ENCODE assay signal across 23 cellular contexts in the genomic region with DNA sequence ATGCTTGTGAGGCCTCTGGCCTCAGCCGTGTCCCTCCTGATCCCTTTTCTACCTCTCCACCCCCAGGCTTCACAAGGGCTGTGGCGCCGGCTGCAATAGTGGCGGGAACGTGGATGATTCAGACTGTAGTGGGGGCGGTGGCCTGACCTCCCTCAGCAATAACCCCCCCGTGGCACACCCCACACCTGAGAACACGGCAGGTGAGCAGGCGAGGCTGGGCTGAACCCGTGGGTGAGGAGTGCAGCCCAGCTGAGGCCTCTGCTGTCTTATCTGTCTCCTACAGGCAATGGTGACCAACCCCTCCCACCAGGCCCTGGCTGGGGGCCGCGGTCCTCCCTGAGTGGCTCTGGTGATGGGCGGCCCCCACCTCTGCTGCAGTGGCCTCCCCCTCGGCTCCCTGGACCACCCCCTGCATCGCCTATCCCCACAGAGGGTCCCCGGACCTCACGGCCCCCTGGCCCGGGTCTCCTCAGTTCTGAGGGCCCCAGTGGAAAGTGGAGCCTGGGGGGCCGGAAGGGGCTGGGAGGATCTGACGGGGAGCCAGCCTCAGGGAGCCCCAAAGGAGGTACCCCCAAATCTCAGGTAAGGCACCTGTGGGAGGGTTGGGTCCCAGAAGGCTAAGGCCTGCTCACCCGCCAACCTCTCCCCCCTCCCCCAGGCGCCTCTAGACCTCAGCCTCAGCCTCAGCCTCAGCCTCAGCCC. TPM values are rescaled to one million over a fixed set of nuclear protein-coding genes. Genes with fewer than 3 reads are reported as not detected.
A peak's percentile ranks its signal among the peaks of the same experiment; 100 is the strongest.
DNase-seq lines count a peak whose midpoint lies in the region; ATAC-seq, FAIRE-seq and TF ChIP-seq lines count a peak whose summit lies in the region.
"Had no signal": no experiment of that assay in that cellular context is flagged by ENCODE, and none has a peak within 500 bp of the region (broad histone marks: within the 10 kb centered on the region; RNA-seq: fewer than 3 reads in every experiment).

No MANE protein-coding gene starts in this region.

- peaks cover 20% of the 10 kb centered on the region for H3K79me2 ChIP-seq in K562 (ENCODE audit: control insufficient read depth, insufficient read depth, low read length)

- H3K9me3 ChIP-seq in K562 (replicated peaks; ENCODE audit: control insufficient read depth, insufficient read depth, low read depth, low read length) (no peaks in the 10 kb centered on the region), neutrophil (no peaks in the 10 kb centered on the region)
- H3K9me3 ChIP-seq: MG63 had no signal

- H3K36me3 Mint-ChIP-seq in activated T-cell treated with anti-CD3 and anti-CD28 coated beads, Interleukin-2, amount 50 U/mL, for 24 hours (ENCODE audit: low read depth): peaks cover 87% of the 10 kb centered on the region

- no peak for TF ChIP-seq CTCF in K562 (IDR thresholded peaks at IDR 0.05 in 2 of 3, conservative IDR thresholded peaks at IDR 0.05 in 1 of 3; ENCODE audit: insufficient read depth in 2 of 3, low read depth in 1 of 3, low read length in 3 of 3)
- no peak for TF ChIP-seq CTCF in neutrophil (IDR thresholded peaks at IDR 0.05)

- peak overlapping the region; percentile 89 for H3K27ac Mint-ChIP-seq in activated T-cell treated with anti-CD3 and anti-CD28 coated beads, Interleukin-2, amount 50 U/mL, for 24 hours

- peaks cover 3% of the 10 kb centered on the region for H3K9me1 ChIP-seq in K562 (ENCODE audit: control insufficient read depth, insufficient read depth, low read length)

- WGBS in K562 (ENCODE audit: insufficient coverage, low coverage, missing lambda C conversion rate): 24% methylated on average over 14 of the region's 22 CpGs

- no peaks in the 10 kb centered on the region for H3K27me3 Mint-ChIP-seq in activated T-cell treated with anti-CD3 and anti-CD28 coated beads, Interleukin-2, amount 50 U/mL, for 24 hours

- H3K9ac ChIP-seq in K562 (ENCODE audit: insufficient read depth in 1 of 2, low read depth in 2 of 2, low read length in 2 of 2): peak overlapping the region; percentile 3 to 72; a peak in 3 of 4 replicates

- H3K36me3 ChIP-seq in K562 (ENCODE audit: control insufficient read depth, insufficient read depth, low read length) (peaks cover 67% of the 10 kb centered on the region; the same call in 2 of the 3 replicates), neutrophil (peaks cover 58% of the 10 kb centered on the region)

- no TSS peak for BruUV-seq in K562 (replicated peaks; lab: Mats Ljungman, UMichigan)

- H3K27ac ChIP-seq in K562 (ENCODE audit: extremely low read depth, low read depth, low read length): peak overlapping the region; percentile 93
- H3K27ac ChIP-seq in neutrophil: peak overlapping the region; percentile 100

- no peak overlapping the region for H3K4me3 ChIP-seq in K562
- no peak overlapping the region for H3K4me3 ChIP-seq in neutrophil (ENCODE audit: low read depth in 1 of 2, low read length in 1 of 2)
- H3K4me3 ChIP-seq: GM12878, GM23338, MG63 had no signal

- no peak overlapping the region for H3K4me3 Mint-ChIP-seq in activated T-cell treated with anti-CD3 and anti-CD28 coated beads, Interleukin-2, amount 50 U/mL, for 24 hours

- H3K4me1 Mint-ChIP-seq in activated T-cell treated with anti-CD3 and anti-CD28 coated beads, Interleukin-2, amount 50 U/mL, for 24 hours (ENCODE audit: low read depth): peaks cover 47% of the 10 kb centered on the region

- CTCF ChIA-PET in K562 (lab: Yijun Ruan, JAX; ENCODE audit: low intra/inter-chr PET ratio): no interaction called here

- no peak overlapping the region for H2AFZ ChIP-seq in K562 (ENCODE audit: low read depth, low read length)
- H2AFZ ChIP-seq: GM23338 had no signal

- H3K4me1 ChIP-seq in K562 (replicated peaks in 1 of 2; ENCODE audit: control insufficient read depth in 2 of 2, insufficient read depth in 2 of 2, low read length in 2 of 2) (peaks cover 30 to 81% of the 10 kb centered on the region in 2 experiments), neutrophil (ENCODE audit: control insufficient read depth in 1 of 2, insufficient read depth in 1 of 2, low read depth in 1 of 2, low read length in 1 of 2) (peaks cover 35 to 37% of the 10 kb centered on the region in 2 experiments)

- no peak for TF ChIP-seq RAD21 in K562 (CRISPR knock-in tag; conservative IDR thresholded peaks at IDR 0.05 in 1 of 2, IDR thresholded peaks at IDR 0.05 in 1 of 2)

- H4K20me1 ChIP-seq in K562 (replicated peaks; ENCODE audit: control insufficient read depth, insufficient read depth, low read length): peaks cover 3% of the 10 kb centered on the region; the same call in 1 of the 2 replicates

- TF ChIP-seq POLR2A in K562 (conservative IDR thresholded peaks at IDR 0.05): no peak

- peak overlapping the region; percentile 40; the same call in 1 of the 2 replicates for H3K4me2 ChIP-seq in K562 (ENCODE audit: insufficient read depth, low read length)

- POLR2A ChIA-PET in K562 (lab: Yijun Ruan, JAX): interaction anchor here (0.7 to 1.5 kb wide), 4 partner anchors 15 to 137 kb away, joined by 3 to 7 read pairs (median 4); partner anchors contain the start of gene MALAT1

- TF ChIP-seq EP300 in K562 (IDR thresholded peaks at IDR 0.05; ENCODE audit: low read length): peak; percentile 69; the same call in 1 of the 2 replicates

- H3K9me3 Mint-ChIP-seq in activated T-cell treated with anti-CD3 and anti-CD28 coated beads, Interleukin-2, amount 50 U/mL, for 24 hours: no peaks in the 10 kb centered on the region
- H3K9me3 Mint-ChIP-seq: GM23338 had no signal

- intact Hi-C loops in K562 (cut with micrococcal nuclease): loop anchor here (2.0 to 5.0 kb wide), 3 partner anchors 21 to 181 kb away; partner anchors contain the start of genes MAP3K11 and PCNX3

- DNase-seq in activated T-cell treated with anti-CD3 and anti-CD28 coated beads, Interleukin-2, amount 50 U/mL, for 24 hours: no peak
- no peak for DNase-seq in activated T-cell treated with anti-CD3 and anti-CD28 coated beads, Interleukin-2, amount 50 U/mL, for 1 hour
- peak in 69 of 76 experiments; percentile 6 to 82 (median 62) for DNase-seq in HUDEP-2 (lab: John Stamatoyannopoulos, UW; ENCODE audit: unreplicated experiment in 76 of 76)
- DNase-seq in K562 (ENCODE audit: extremely low read depth in 1 of 4, low spot score in 3 of 4): peak; percentile 71 to 92 (median 80)
- no peak for DNase-seq in activated T-cell treated with anti-CD3 and anti-CD28 coated beads, Interleukin-2, amount 50 U/mL, for 48 hours
- no peak for DNase-seq in GM19240 (ENCODE audit: insufficient read length, low spot score)
- DNase-seq in NCI-H2107 treated with DMSO at 0.1 percent for 48 hours (lab: John Stamatoyannopoulos, UW; ENCODE audit: unreplicated experiment): no peak
- DNase-seq: DMS 273 treated with DMSO at 0.1 percent for 48 hours, GDM1, Karpas-422, MG63, NCI-H1092, NCI-H146, NCI-H2081, NCI-H510A, NCI-H774, SHP77 had no signal

- in situ Hi-C loops in K562 (cut with MboI): no loop called here

- H3K27me3 ChIP-seq in K562 (ENCODE audit: control insufficient read depth in 2 of 2, insufficient read depth in 2 of 2, low read length in 2 of 2): no peaks in the 10 kb centered on the region
- no peaks in the 10 kb centered on the region for H3K27me3 ChIP-seq in neutrophil
- H3K27me3 ChIP-seq: MG63 had no signal

- peak; percentile 79 for ATAC-seq in K562
- ATAC-seq: GM12878, GM23338, Panc1 had no signal

- peak; percentile 89 for FAIRE-seq in K562 (lab: Jason Lieb, UNC)
- FAIRE-seq: GM12878, GM18507 had no signal

RNA-seq across cellular contexts. Expression of gene SIPA1, which starts 1.6 kb away (rescaled TPM):
- 26.8 and 126 TPM in 2 replicates for total RNA-seq in K562 (2011; cell fraction: chromatin; rRNA removed; ENCODE audit: low replicate concordance)
- 79.4 and 96.4 TPM in 2 replicates for total RNA-seq in K562 (2011; cell fraction: nucleolus; rRNA removed)
- total RNA-seq in K562 (2011; cell fraction: nucleoplasm; rRNA removed): 35.7 and 43.0 TPM in 2 replicates
- total RNA-seq in K562 (2014; rRNA removed): 45.7 and 56.0 TPM in 2 replicates
- total RNA-seq in K562 (2014; rRNA removed; fragmentation: Illumina TruSeq; extraction: Trizol): 12.4 and 14.2 TPM in 2 replicates
- 28.3 and 29.2 TPM in 2 replicates for total RNA-seq in K562 (2015; rRNA removed; fragmentation: Illumina TruSeq; extraction: Trizol)
- total RNA-seq in K562 (2021): 83.1 and 85.8 TPM in 2 replicates
- 16.8 and 31.3 TPM in 2 replicates for polyA plus RNA-seq in K562 (2011; rRNA removed)
- polyA plus RNA-seq in K562 (2011; cell fraction: cytosol; rRNA removed): 19.5 and 74.2 TPM in 2 replicates
- 72.0 and 175 TPM in 2 replicates for polyA plus RNA-seq in K562 (2011; cell fraction: nucleus; rRNA removed)
- polyA plus RNA-seq in K562 (2012): 54.8 and 65.0 TPM in 2 replicates
- 15.5 and 30.0 TPM in 2 replicates for polyA plus RNA-seq in K562 (2014; fragmentation: Illumina TruSeq; extraction: Trizol)
- 1 to 10 TPM in 1 of 2 experiments, under 1 TPM in 1; 0.25 to 1.4 TPM for polyA plus RNA-seq in K562 (2014; fragmentation: Nextera tagmentation; extraction: Ambion mirVana)
- 34.7 and 37.2 TPM in 2 replicates for polyA plus RNA-seq in K562 (2014; rRNA removed)
- polyA minus RNA-seq in K562 (2011; rRNA and poly(A)+ RNA removed): 15.4 and 26.3 TPM in 2 replicates
- polyA minus RNA-seq in K562 (2011; cell fraction: cytosol; rRNA and poly(A)+ RNA removed): 43.1 and 44.1 TPM in 2 replicates
- 26.3 and 33.0 TPM in 2 replicates for polyA minus RNA-seq in K562 (2011; cell fraction: nucleus; rRNA and poly(A)+ RNA removed)

RNA-seq across cellular contexts. Expression of gene PCNX3, which starts 20.7 kb away (rescaled TPM):
- 75.0 and 267 TPM in 2 replicates for total RNA-seq in K562 (2011; cell fraction: chromatin; rRNA removed; ENCODE audit: low replicate concordance)
- 170 and 187 TPM in 2 replicates for total RNA-seq in K562 (2011; cell fraction: nucleolus; rRNA removed)
- total RNA-seq in K562 (2011; cell fraction: nucleoplasm; rRNA removed): 110 and 119 TPM in 2 replicates
- total RNA-seq in K562 (2014; rRNA removed) (21.3 and 24.3 TPM in 2 replicates), K562 (2014; rRNA removed; fragmentation: Illumina TruSeq; extraction: Trizol) (2.5 and 4.3 TPM in 2 replicates), K562 (2015; rRNA removed; fragmentation: Illumina TruSeq; extraction: Trizol) (13.9 and 14.1 TPM in 2 replicates), K562 (2021) (40.0 and 47.8 TPM in 2 replicates)
- polyA plus RNA-seq in K562 (2011; rRNA removed) (9.2 and 19.0 TPM in 2 replicates), K562 (2014; fragmentation: Illumina TruSeq; extraction: Trizol) (12.8 and 28.6 TPM in 2 replicates), K562 (2014; fragmentation: Nextera tagmentation; extraction: Ambion mirVana) (under 1 TPM; 0.11 to 0.29 TPM), K562 (2014; rRNA removed) (30.1 and 32.8 TPM in 2 replicates)
- 17.7 and 33.4 TPM in 2 replicates for polyA plus RNA-seq in K562 (2011; cell fraction: cytosol; rRNA removed)
- polyA plus RNA-seq in K562 (2011; cell fraction: nucleus; rRNA removed): 87.8 and 157 TPM in 2 replicates
- 25.3 and 40.1 TPM in 2 replicates for polyA plus RNA-seq in K562 (2012)
- 8.4 and 10.6 TPM in 2 replicates for polyA minus RNA-seq in K562 (2011; rRNA and poly(A)+ RNA removed)
- 25.9 and 35.1 TPM in 2 replicates for polyA minus RNA-seq in K562 (2011; cell fraction: cytosol; rRNA and poly(A)+ RNA removed)
- 43.0 and 43.9 TPM in 2 replicates for polyA minus RNA-seq in K562 (2011; cell fraction: nucleus; rRNA and poly(A)+ RNA removed)

RNA-seq across cellular contexts. Expression of gene MAP3K11, which starts 22.2 kb away (rescaled TPM):
- total RNA-seq in K562 (2011; cell fraction: chromatin; rRNA removed; ENCODE audit: low replicate concordance): 60.6 and 168 TPM in 2 replicates
- total RNA-seq in K562 (2011; cell fraction: nucleolus; rRNA removed): 72.6 and 83.4 TPM in 2 replicates
- total RNA-seq in K562 (2011; cell fraction: nucleoplasm; rRNA removed): 51.5 and 63.5 TPM in 2 replicates
- total RNA-seq in K562 (2014; rRNA removed) (28.7 and 39.9 TPM in 2 replicates), K562 (2014; rRNA removed; fragmentation: Illumina TruSeq; extraction: Trizol) (5.4 and 9.0 TPM in 2 replicates), K562 (2015; rRNA removed; fragmentation: Illumina TruSeq; extraction: Trizol) (18.2 and 20.5 TPM in 2 replicates), K562 (2021) (42.7 and 47.7 TPM in 2 replicates)
- polyA plus RNA-seq in K562 (2011; rRNA removed) (13.1 and 18.0 TPM in 2 replicates), K562 (2014; fragmentation: Illumina TruSeq; extraction: Trizol) (12.2 and 23.0 TPM in 2 replicates), K562 (2014; fragmentation: Nextera tagmentation; extraction: Ambion mirVana) (1 to 10 TPM in 1 of 2 experiments, under 1 TPM in 1; 0.77 to 1.6 TPM), K562 (2014; rRNA removed) (25.0 and 31.6 TPM in 2 replicates)
- polyA plus RNA-seq in K562 (2011; cell fraction: cytosol; rRNA removed): 19.3 and 52.1 TPM in 2 replicates
- polyA plus RNA-seq in K562 (2011; cell fraction: nucleus; rRNA removed): 31.1 and 52.1 TPM in 2 replicates
- 35.9 and 37.4 TPM in 2 replicates for polyA plus RNA-seq in K562 (2012)
- 14.7 TPM in 2 replicates for polyA minus RNA-seq in K562 (2011; rRNA and poly(A)+ RNA removed)
- polyA minus RNA-seq in K562 (2011; cell fraction: cytosol; rRNA and poly(A)+ RNA removed): 23.4 and 26.2 TPM in 2 replicates
- polyA minus RNA-seq in K562 (2011; cell fraction: nucleus; rRNA and poly(A)+ RNA removed): 24.2 and 31.1 TPM in 2 replicates

RNA-seq across cellular contexts. Expression of gene RELA, which starts 26.5 kb away (rescaled TPM):
- total RNA-seq in K562 (2011; cell fraction: chromatin; rRNA removed; ENCODE audit: low replicate concordance): 79.5 and 201 TPM in 2 replicates
- 107 and 114 TPM in 2 replicates for total RNA-seq in K562 (2011; cell fraction: nucleolus; rRNA removed)
- 101 and 117 TPM in 2 replicates for total RNA-seq in K562 (2011; cell fraction: nucleoplasm; rRNA removed)
- 33.4 and 37.6 TPM in 2 replicates for total RNA-seq in K562 (2014; rRNA removed)
- total RNA-seq in K562 (2014; rRNA removed; fragmentation: Illumina TruSeq; extraction: Trizol): 13.6 and 14.2 TPM in 2 replicates
- 20.6 and 21.0 TPM in 2 replicates for total RNA-seq in K562 (2015; rRNA removed; fragmentation: Illumina TruSeq; extraction: Trizol)
- total RNA-seq in K562 (2021): 52.2 and 62.0 TPM in 2 replicates
- 17.0 and 30.8 TPM in 2 replicates for polyA plus RNA-seq in K562 (2011; rRNA removed)
- 15.4 and 23.1 TPM in 2 replicates for polyA plus RNA-seq in K562 (2011; cell fraction: cytosol; rRNA removed)
- polyA plus RNA-seq in K562 (2011; cell fraction: nucleus; rRNA removed): 129 and 168 TPM in 2 replicates
- 45.8 and 53.1 TPM in 2 replicates for polyA plus RNA-seq in K562 (2012)
- polyA plus RNA-seq in K562 (2014; fragmentation: Illumina TruSeq; extraction: Trizol): 46.8 and 67.4 TPM in 2 replicates
- 1 to 10 TPM; 6.0 to 6.4 TPM for polyA plus RNA-seq in K562 (2014; fragmentation: Nextera tagmentation; extraction: Ambion mirVana)
- 30.1 and 31.1 TPM in 2 replicates for polyA plus RNA-seq in K562 (2014; rRNA removed)
- 24.3 and 24.4 TPM in 2 replicates for polyA minus RNA-seq in K562 (2011; rRNA and poly(A)+ RNA removed)
- 25.8 and 34.8 TPM in 2 replicates for polyA minus RNA-seq in K562 (2011; cell fraction: cytosol; rRNA and poly(A)+ RNA removed)
- 58.0 and 73.5 TPM in 2 replicates for polyA minus RNA-seq in K562 (2011; cell fraction: nucleus; rRNA and poly(A)+ RNA removed)

RNA-seq across cellular contexts. Expression of gene KCNK7, which starts 40.7 kb away (rescaled TPM):
- total RNA-seq in K562 (2011; cell fraction: chromatin; rRNA removed; ENCODE audit: low replicate concordance): 0.33 and 1.00 TPM in 2 replicates
- total RNA-seq in K562 (2011; cell fraction: nucleolus; rRNA removed): 0.26 TPM in 1 of 2 replicates, not detected in the other
- total RNA-seq in K562 (2011; cell fraction: nucleoplasm; rRNA removed): 0.29 TPM in 1 of 2 replicates, not detected in the other
- total RNA-seq in K562 (2014; rRNA removed) (not detected in 2 replicates), K562 (2014; rRNA removed; fragmentation: Illumina TruSeq; extraction: Trizol) (not detected in 2 replicates), K562 (2015; rRNA removed; fragmentation: Illumina TruSeq; extraction: Trizol) (not detected in 2 replicates), K562 (2021) (0.40 TPM in 1 of 2 replicates, not detected in the other)
- polyA plus RNA-seq in K562 (2011; rRNA removed) (not detected in 2 replicates), K562 (2014; fragmentation: Illumina TruSeq; extraction: Trizol) (not detected in 2 replicates), K562 (2014; fragmentation: Nextera tagmentation; extraction: Ambion mirVana) (not detected), K562 (2014; rRNA removed) (0.07 TPM in 1 of 2 replicates, not detected in the other)
- polyA plus RNA-seq in K562 (2011; cell fraction: cytosol; rRNA removed): 0.28 TPM in 1 of 2 replicates, not detected in the other
- polyA plus RNA-seq in K562 (2011; cell fraction: nucleus; rRNA removed): not detected in 2 replicates
- polyA plus RNA-seq in K562 (2012): 0.39 and 0.58 TPM in 2 replicates
- polyA minus RNA-seq in K562 (2011; rRNA and poly(A)+ RNA removed): not detected in 2 replicates
- polyA minus RNA-seq in K562 (2011; cell fraction: cytosol; rRNA and poly(A)+ RNA removed): not detected in 2 replicates
- 0.27 TPM in 1 of 2 replicates, not detected in the other for polyA minus RNA-seq in K562 (2011; cell fraction: nucleus; rRNA and poly(A)+ RNA removed)
- total RNA-seq: A172, GM23338 had no signal

Comparison
In these comparisons a context has a peak if more than half of its experiments do, and no peak if none do; other contexts are left out.
1. DNase-seq: peak in HUDEP-2 (69 of 76) and K562 (4 of 4); none in activated T-cell treated with anti-CD3 and anti-CD28 coated beads, Interleukin-2, amount 50 U/mL, for 24 hours (single experiment), activated T-cell treated with anti-CD3 and anti-CD28 coated beads, Interleukin-2, amount 50 U/mL, for 1 hour (single experiment), activated T-cell treated with anti-CD3 and anti-CD28 coated beads, Interleukin-2, amount 50 U/mL, for 48 hours (0 of 2), GM19240 (single experiment) and NCI-H2107 treated with DMSO at 0.1 percent for 48 hours (single experiment).